Comparison of ENCODE assay signal across 1 cellular context in genomic region chr1:244626709-244627108, GRCh38.
TF ChIP-seq lines count a peak whose summit lies in the region.

No MANE protein-coding gene starts in this region.

TF ChIP-seq in K562, 482 proteins besides CTCF, POLR2A, EP300 and RAD21 (continued from another document):
- TF ChIP-seq MEF2A (IDR thresholded peaks at IDR 0.05; ENCODE audit: control insufficient read depth, low read depth, low read length) = no peak
- TF ChIP-seq ARID1B (IDR thresholded peaks at IDR 0.05) = no peak
- no peak for TF ChIP-seq FUS (optimal IDR thresholded peaks at IDR 0.05; ENCODE audit: low read depth, low read length)
- no peak for TF ChIP-seq NBN (IDR thresholded peaks at IDR 0.05; ENCODE audit: low read depth)
- TF ChIP-seq POLR2AphosphoS5 (IDR thresholded peaks at IDR 0.05; ENCODE audit: control insufficient read depth, insufficient read depth, low read depth, low read length) = no peak
- TF ChIP-seq ZNF354B (CRISPR knock-in tag; IDR thresholded peaks at IDR 0.05) = no peak
- TF ChIP-seq MCM5 (IDR thresholded peaks at IDR 0.05; ENCODE audit: low read depth) = no peak
- TF ChIP-seq RNF2 (IDR thresholded peaks at IDR 0.05) = no peak
- TF ChIP-seq HDAC8 (tag; IDR thresholded peaks at IDR 0.05) = no peak
- no peak for TF ChIP-seq CREM (IDR thresholded peaks at IDR 0.05; ENCODE audit: low read depth)
- no peak for TF ChIP-seq CSDE1 (IDR thresholded peaks at IDR 0.05)
- TF ChIP-seq ZNF133 (CRISPR knock-in tag; IDR thresholded peaks at IDR 0.05) = no peak
- no peak for TF ChIP-seq ASH1L (IDR thresholded peaks at IDR 0.05; ENCODE audit: borderline replicate concordance, low read depth, partially characterized antibody)
- no peak for TF ChIP-seq CHCHD3 (CRISPR knock-in tag; IDR thresholded peaks at IDR 0.05)
- TF ChIP-seq SREBF1 (IDR thresholded peaks at IDR 0.05; ENCODE audit: borderline replicate concordance, low read depth, low read length) = no peak
